Comparison of ENCODE assay signal across 1 cellular context in the genomic region with DNA sequence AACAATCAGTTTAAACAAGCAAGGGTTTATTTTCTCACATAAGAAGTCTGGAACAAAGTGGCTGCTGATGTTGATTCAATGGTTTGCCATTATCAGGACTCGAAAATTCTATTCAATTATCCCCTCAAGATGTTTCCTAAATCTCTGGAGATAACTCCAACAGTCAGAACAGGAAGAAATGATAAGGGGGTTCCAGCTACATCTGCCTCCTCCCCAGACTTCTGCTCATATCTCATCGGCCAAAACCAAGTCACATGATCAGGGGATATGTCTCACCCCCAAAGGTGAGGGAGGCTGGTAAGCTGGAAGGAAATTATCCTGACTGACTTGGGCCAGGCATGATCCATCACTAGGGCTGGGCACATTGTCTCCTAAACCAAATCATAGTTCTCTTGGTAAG.
TF ChIP-seq lines count a peak whose summit lies in the region.

No MANE protein-coding gene starts in this region.

TF ChIP-seq in K562, 482 proteins besides CTCF, POLR2A, EP300 and RAD21 (continued from another document and continues in another):
- TF ChIP-seq ARID3A (IDR thresholded peaks at IDR 0.05; ENCODE audit: borderline replicate concordance, low read depth, low read length) (0 out of 2 replicates have a peak, but pooled peaks have one; percentile 43), MED1 (CRISPR knock-in tag; IDR thresholded peaks at IDR 0.05; ENCODE audit: borderline replicate concordance) (no peak), E2F8 (IDR thresholded peaks at IDR 0.05; ENCODE audit: low read depth, partially characterized antibody) (peak; percentile 40), PCBP2 (IDR thresholded peaks at IDR 0.05; ENCODE audit: low read depth, low read length, poor library complexity, severe bottlenecking) (no peak), FOXA1 (IDR thresholded peaks at IDR 0.05; ENCODE audit: borderline replicate concordance) (no peak), KAT7 (CRISPR knock-in tag; IDR thresholded peaks at IDR 0.05; ENCODE audit: borderline replicate concordance) (no peak), ZKSCAN3 (CRISPR knock-in tag; IDR thresholded peaks at IDR 0.05) (no peak), ZFP36 (IDR thresholded peaks at IDR 0.05; ENCODE audit: low read depth, low read length, partially characterized antibody) (no peak), MTA2 (IDR thresholded peaks at IDR 0.05; ENCODE audit: low read depth) (peak; percentile 77), KLF16 (IDR thresholded peaks at IDR 0.05) (peak; percentile 97), KLF6 (CRISPR knock-in tag; IDR thresholded peaks at IDR 0.05; ENCODE audit: borderline replicate concordance) (peak; percentile 25; the same call in 1 of the 2 replicates), HMG20B (CRISPR knock-in tag; IDR thresholded peaks at IDR 0.05) (no peak), RBM39 (optimal IDR thresholded peaks at IDR 0.05; ENCODE audit: low read depth, low read length) (no peak), DIDO1 (tag; IDR thresholded peaks at IDR 0.05; ENCODE audit: low read depth) (no peak), CBFA2T3 (IDR thresholded peaks at IDR 0.05) (peak; percentile 96), CHAMP1 (IDR thresholded peaks at IDR 0.05) (no peak), ZC3H4 (CRISPR knock-in tag; IDR thresholded peaks at IDR 0.05; ENCODE audit: borderline replicate concordance) (no peak), ZNF695 (CRISPR knock-in tag; IDR thresholded peaks at IDR 0.05) (no peak), LEF1 (IDR thresholded peaks at IDR 0.05) (peak; percentile 31; the same call in 1 of the 2 replicates), HNRNPUL1 (IDR thresholded peaks at IDR 0.05; ENCODE audit: low read length) (no peak), DNMT1 (IDR thresholded peaks at IDR 0.05) (no peak), RCOR1 (IDR thresholded peaks at IDR 0.05; ENCODE audit: borderline replicate concordance in 1 of 2, low read depth in 2 of 2, low read length in 2 of 2) (peak; percentile 74 to 97; a peak in 3 of 4 replicates), ZNF146 (CRISPR knock-in tag; IDR thresholded peaks at IDR 0.05; ENCODE audit: unreplicated experiment) (no peak), ZBTB7A (IDR thresholded peaks at IDR 0.05; ENCODE audit: borderline replicate concordance, control insufficient read depth, low read depth, low read length) (no peak), KLF10 (CRISPR knock-in tag; IDR thresholded peaks at IDR 0.05) (no peak), CHD1 (IDR thresholded peaks at IDR 0.05; ENCODE audit: low read length) (no peak), ZNF140 (CRISPR knock-in tag; IDR thresholded peaks at IDR 0.05) (no peak), CBFB (CRISPR knock-in tag; IDR thresholded peaks at IDR 0.05) (no peak), U2AF1 (optimal IDR thresholded peaks at IDR 0.05; ENCODE audit: low read depth, low read length) (no peak), PRPF4 (IDR thresholded peaks at IDR 0.05; ENCODE audit: insufficient read depth, low read depth, low read length, poor library complexity, severe bottlenecking) (no peak), ZNF518B (CRISPR knock-in tag; IDR thresholded peaks at IDR 0.05) (no peak), ZBTB5 (IDR thresholded peaks at IDR 0.05) (no peak), EP400 (IDR thresholded peaks at IDR 0.05) (no peak), RAD51 (IDR thresholded peaks at IDR 0.05; ENCODE audit: borderline replicate concordance, low read depth) (peak; percentile 82), ZBTB8A (IDR thresholded peaks at IDR 0.05; ENCODE audit: partially characterized antibody) (no peak), ZNF274 (IDR thresholded peaks at IDR 0.05; ENCODE audit: borderline replicate concordance, low read depth, low read length) (no peak), NFATC3 (IDR thresholded peaks at IDR 0.05) (no peak), DACH1 (IDR thresholded peaks at IDR 0.05; ENCODE audit: partially characterized antibody) (no peak), THRAP3 (IDR thresholded peaks at IDR 0.05; ENCODE audit: borderline replicate concordance) (no peak), DDX20 (tag; IDR thresholded peaks at IDR 0.05; ENCODE audit: low read depth) (no peak)
- TF ChIP-seq, protein P1, sequence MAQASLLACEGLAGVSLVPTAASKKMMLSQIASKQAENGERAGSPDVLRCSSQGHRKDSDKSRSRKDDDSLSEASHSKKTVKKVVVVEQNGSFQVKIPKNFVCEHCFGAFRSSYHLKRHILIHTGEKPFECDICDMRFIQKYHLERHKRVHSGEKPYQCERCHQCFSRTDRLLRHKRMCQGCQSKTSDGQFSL (CRISPR knock-in tag; IDR thresholded peaks at IDR 0.05) = no peak
- TF ChIP-seq, protein P1 (tag; IDR thresholded peaks at IDR 0.05) = no peak
- TF ChIP-seq, protein P2, sequence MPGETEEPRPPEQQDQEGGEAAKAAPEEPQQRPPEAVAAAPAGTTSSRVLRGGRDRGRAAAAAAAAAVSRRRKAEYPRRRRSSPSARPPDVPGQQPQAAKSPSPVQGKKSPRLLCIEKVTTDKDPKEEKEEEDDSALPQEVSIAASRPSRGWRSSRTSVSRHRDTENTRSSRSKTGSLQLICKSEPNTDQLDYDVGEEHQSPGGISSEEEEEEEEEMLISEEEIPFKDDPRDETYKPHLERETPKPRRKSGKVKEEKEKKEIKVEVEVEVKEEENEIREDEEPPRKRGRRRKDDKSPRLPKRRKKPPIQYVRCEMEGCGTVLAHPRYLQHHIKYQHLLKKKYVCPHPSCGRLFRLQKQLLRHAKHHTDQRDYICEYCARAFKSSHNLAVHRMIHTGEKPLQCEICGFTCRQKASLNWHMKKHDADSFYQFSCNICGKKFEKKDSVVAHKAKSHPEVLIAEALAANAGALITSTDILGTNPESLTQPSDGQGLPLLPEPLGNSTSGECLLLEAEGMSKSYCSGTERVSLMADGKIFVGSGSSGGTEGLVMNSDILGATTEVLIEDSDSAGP (CRISPR knock-in tag; IDR thresholded peaks at IDR 0.05) = no peak
- TF ChIP-seq, protein P3, sequence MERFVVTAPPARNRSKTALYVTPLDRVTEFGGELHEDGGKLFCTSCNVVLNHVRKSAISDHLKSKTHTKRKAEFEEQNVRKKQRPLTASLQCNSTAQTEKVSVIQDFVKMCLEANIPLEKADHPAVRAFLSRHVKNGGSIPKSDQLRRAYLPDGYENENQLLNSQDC (CRISPR knock-in tag; IDR thresholded peaks at IDR 0.05) = no peak
- TF ChIP-seq, protein P4, sequence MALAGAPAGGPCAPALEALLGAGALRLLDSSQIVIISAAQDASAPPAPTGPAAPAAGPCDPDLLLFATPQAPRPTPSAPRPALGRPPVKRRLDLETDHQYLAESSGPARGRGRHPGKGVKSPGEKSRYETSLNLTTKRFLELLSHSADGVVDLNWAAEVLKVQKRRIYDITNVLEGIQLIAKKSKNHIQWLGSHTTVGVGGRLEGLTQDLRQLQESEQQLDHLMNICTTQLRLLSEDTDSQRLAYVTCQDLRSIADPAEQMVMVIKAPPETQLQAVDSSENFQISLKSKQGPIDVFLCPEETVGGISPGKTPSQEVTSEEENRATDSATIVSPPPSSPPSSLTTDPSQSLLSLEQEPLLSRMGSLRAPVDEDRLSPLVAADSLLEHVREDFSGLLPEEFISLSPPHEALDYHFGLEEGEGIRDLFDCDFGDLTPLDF (CRISPR knock-in tag; IDR thresholded peaks at IDR 0.05) = no peak
- TF ChIP-seq, protein P5, sequence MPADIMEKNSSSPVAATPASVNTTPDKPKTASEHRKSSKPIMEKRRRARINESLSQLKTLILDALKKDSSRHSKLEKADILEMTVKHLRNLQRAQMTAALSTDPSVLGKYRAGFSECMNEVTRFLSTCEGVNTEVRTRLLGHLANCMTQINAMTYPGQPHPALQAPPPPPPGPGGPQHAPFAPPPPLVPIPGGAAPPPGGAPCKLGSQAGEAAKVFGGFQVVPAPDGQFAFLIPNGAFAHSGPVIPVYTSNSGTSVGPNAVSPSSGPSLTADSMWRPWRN (IDR thresholded peaks at IDR 0.05; ENCODE audit: low read depth) = peak; percentile 83
